In the genomic region with DNA sequence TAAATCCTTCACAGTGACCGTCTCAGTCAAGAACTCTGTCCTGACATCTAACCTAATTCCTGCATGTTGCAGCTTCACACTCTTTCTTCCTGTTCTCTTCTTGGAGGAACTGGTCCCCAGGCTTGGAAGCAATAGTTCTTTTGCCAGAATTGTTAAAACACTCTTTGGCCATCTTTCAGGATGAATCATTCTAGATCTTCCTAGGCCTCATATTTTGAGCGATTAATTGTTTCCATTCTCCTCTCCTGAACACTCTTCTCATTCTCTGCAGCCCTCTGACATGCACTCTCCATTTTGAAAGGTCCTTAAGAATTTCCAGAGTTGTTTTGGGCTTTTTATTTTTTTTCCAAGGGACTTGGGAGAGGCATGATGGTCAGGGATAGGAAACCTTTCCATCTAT, we compare ENCODE assay signal across 23 cellular contexts.
A peak's percentile ranks its signal among the peaks of the same experiment; 100 is the strongest.
DNase-seq lines count a peak whose midpoint lies in the region; ATAC-seq, FAIRE-seq and TF ChIP-seq lines count a peak whose summit lies in the region.
"Had no signal": no experiment of that assay in that cellular context is flagged by ENCODE, and none has a peak within 500 bp of the region (broad histone marks: within the 10 kb centered on the region; RNA-seq: fewer than 3 reads in every experiment).

No MANE protein-coding gene starts in this region.

- no peaks in the 10 kb centered on the region for H3K36me3 ChIP-seq in SK-N-SH (replicated peaks in 1 of 2; ENCODE audit: control insufficient read depth in 1 of 2, insufficient read depth in 2 of 2, low read length in 1 of 2)
- no peaks in the 10 kb centered on the region for H3K36me3 ChIP-seq in tibial artery
- H3K36me3 ChIP-seq in gastrocnemius medialis: no peaks in the 10 kb centered on the region

- H3K27me3 ChIP-seq in SK-N-SH (ENCODE audit: insufficient read depth) (no peaks in the 10 kb centered on the region), tibial artery (no peaks in the 10 kb centered on the region), gastrocnemius medialis (no peaks in the 10 kb centered on the region)

- DNase-seq in GM04503 (ENCODE audit: low read depth) (peak; percentile 64), SK-N-SH (no peak), fibroblast of the aortic adventitia (ENCODE audit: low read depth) (peak; percentile 63), tibial artery (no peak), gastrocnemius medialis (no peak), urothelium cell line (ENCODE audit: low spot score) (no peak)
- DNase-seq: activated CD8-positive, alpha-beta T cell treated with anti-CD3 and anti-CD28 coated beads, Interleukin-2, amount 10 ng/mL, durations not matched to agents 7 days and 5 days; activated effector memory CD4-positive, alpha-beta T cell treated with Interleukin-2 at 50 U/mL for 16 hours; CD4-positive, alpha-beta memory T cell; dermis blood vessel endothelial cell; head of caudate nucleus; Karpas-422; MV-4-11; NCI-H446 treated with DMSO at 0.1 percent for 48 hours; NCI-H82; stimulated activated CD4-positive, alpha-beta T cell treated with anti-CD3 and anti-CD28 coated beads, Interleukin-12 subunit alpha, Interleukin-12 subunit beta, amount 100 ng/mL, for 4 hours; stimulated activated CD4-positive, alpha-beta T cell treated with anti-CD3 and anti-CD28 coated beads, Interleukin-4, amount 100 ng/mL, for 1 hour; T-helper 17 cell had no signal

- in situ Hi-C loops in gastrocnemius medialis (cut with MboI; ENCODE audit: low sequenced_read_pairs in 4 of 4): loop anchor here in 3 of 4 donors (25.0 kb wide), 4 partner anchors 441 to 1416 kb away; a partner anchor contains a TSS

- no peak overlapping the region for H3K4me2 ChIP-seq in SK-N-SH

- ATAC-seq in gastrocnemius medialis: no peak
- ATAC-seq in HG03521 (IDR thresholded peaks at IDR 0.05; ENCODE audit: unreplicated experiment): no peak
- ATAC-seq: activated CD8-positive, alpha-beta T cell treated with anti-CD3 and anti-CD28 coated beads, Interleukin-2, amount 10 ng/mL, durations not matched to agents 7 days and 5 days; stimulated activated effector memory CD8-positive, alpha-beta T cell treated with anti-CD3 and anti-CD28 coated beads, Interleukin-12 subunit alpha, Interleukin-12 subunit beta, amount 100 ng/mL, for 72 hours; T-helper 17 cell had no signal

- no peaks in the 10 kb centered on the region for H3K9me3 ChIP-seq in SK-N-SH
- no peaks in the 10 kb centered on the region for H3K9me3 ChIP-seq in tibial artery
- no peaks in the 10 kb centered on the region for H3K9me3 ChIP-seq in gastrocnemius medialis

- TF ChIP-seq CTCF in SK-N-SH (IDR thresholded peaks at IDR 0.05) (no peak), fibroblast of the aortic adventitia (IDR thresholded peaks at IDR 0.05; ENCODE audit: insufficient read depth, low read length) (no peak), tibial artery (IDR thresholded peaks at IDR 0.05) (no peak), gastrocnemius medialis (IDR thresholded peaks at IDR 0.05 in 4 of 5, conservative IDR thresholded peaks at IDR 0.05 in 1 of 5) (no peak)

- POLR2A ChIA-PET in SK-N-SH (lab: Yijun Ruan, JAX): no interaction called here

- H4K20me1 ChIP-seq in SK-N-SH (ENCODE audit: insufficient read depth): no peaks in the 10 kb centered on the region

- peak overlapping the region; percentile 76 for H2AFZ ChIP-seq in SK-N-SH (ENCODE audit: low read depth)
- H2AFZ ChIP-seq: parathyroid adenoma had no signal

- H3K79me2 ChIP-seq in SK-N-SH (ENCODE audit: insufficient read depth): no peaks in the 10 kb centered on the region
- H3K79me2 ChIP-seq: parathyroid adenoma had no signal

- 67% methylated on average over 2 of the region's 2 CpGs for WGBS in SK-N-SH (ENCODE audit: low lambda C conversion rate)

- no peak for TF ChIP-seq POLR2A in gastrocnemius medialis (IDR thresholded peaks at IDR 0.05)

- TF ChIP-seq RAD21 in SK-N-SH (IDR thresholded peaks at IDR 0.05; ENCODE audit: low read length): no peak

- intact Hi-C loops in tibial artery (cut with DNase I; ENCODE audit: low total_unique reads): no loop called here
- intact Hi-C loops in gastrocnemius medialis (cut with DNase I; ENCODE audit: low total_unique reads): no loop called here

- H3K9me2 ChIP-seq in SK-N-SH: no peaks in the 10 kb centered on the region

- CTCF ChIA-PET in SK-N-SH (lab: Yijun Ruan, JAX): interaction anchor here (1.8 to 7.5 kb wide), 2 partner anchors 12 to 14 kb away, joined by 5 to 56 read pairs; no protein-coding TSS in a partner anchor

- peak overlapping the region in 1 of 2 experiments; percentile 46; a peak in 2 of 4 replicates for H3K27ac ChIP-seq in SK-N-SH (ENCODE audit: low read depth in 2 of 2, low read length in 1 of 2)
- peak overlapping the region; percentile 33 to 45 for H3K27ac ChIP-seq in tibial artery
- no peak overlapping the region for H3K27ac ChIP-seq in gastrocnemius medialis
- H3K27ac ChIP-seq: HL-60, parathyroid adenoma, RWPE1 had no signal

- H3F3A ChIP-seq in SK-N-SH (replicated peaks; ENCODE audit: insufficient read depth): peaks cover 4% of the 10 kb centered on the region

- no peak for FAIRE-seq in urothelium cell line (lab: Jason Lieb, UNC)

- H3K4me1 ChIP-seq in SK-N-SH (ENCODE audit: control insufficient read depth in 1 of 2, insufficient read depth in 2 of 2, low read depth in 1 of 2, low read length in 1 of 2): no peaks in the 10 kb centered on the region
- H3K4me1 ChIP-seq in tibial artery: peaks cover 0 to 13% (median 2%) of the 10 kb centered on the region in 4 donors
- H3K4me1 ChIP-seq in gastrocnemius medialis: no peaks in the 10 kb centered on the region
- H3K4me1 ChIP-seq: parathyroid adenoma had no signal

- H3K9ac ChIP-seq in SK-N-SH: no peak overlapping the region
- H3K9ac ChIP-seq: parathyroid adenoma had no signal

- TF ChIP-seq EP300 in SK-N-SH (IDR thresholded peaks at IDR 0.05; ENCODE audit: borderline replicate concordance in 1 of 2, low read depth in 1 of 2, low read length in 1 of 2): 0 out of 4 replicates have a peak, but pooled peaks of 1 of the 2 experiments have one; percentile 32

- no peak overlapping the region for H3K4me3 ChIP-seq in SK-N-SH (ENCODE audit: low read depth in 2 of 2, low read length in 1 of 2)
- no peak overlapping the region for H3K4me3 ChIP-seq in fibroblast of the aortic adventitia (ENCODE audit: low read depth, low read length)
- no peak overlapping the region for H3K4me3 ChIP-seq in tibial artery
- no peak overlapping the region for H3K4me3 ChIP-seq in gastrocnemius medialis

TF ChIP-seq in SK-N-SH, 30 proteins besides CTCF, POLR2A, EP300 and RAD21:
- TF ChIP-seq YY1 (IDR thresholded peaks at IDR 0.05; ENCODE audit: low read depth) (0 out of 2 replicates have a peak, but pooled peaks have one; percentile 7), JUND (IDR thresholded peaks at IDR 0.05) (peak; percentile 36; the same call in 1 of the 2 replicates), NFIC (IDR thresholded peaks at IDR 0.05; ENCODE audit: borderline replicate concordance) (peak; percentile 53; the same call in 1 of the 2 replicates), FOSL2 (IDR thresholded peaks at IDR 0.05; ENCODE audit: borderline replicate concordance, low read depth) (peak; percentile 48; the same call in 1 of the 2 replicates), ELF1 (IDR thresholded peaks at IDR 0.05) (no peak), TCF12 (IDR thresholded peaks at IDR 0.05) (peak; percentile 65)
- TF ChIP-seq, protein P1, sequence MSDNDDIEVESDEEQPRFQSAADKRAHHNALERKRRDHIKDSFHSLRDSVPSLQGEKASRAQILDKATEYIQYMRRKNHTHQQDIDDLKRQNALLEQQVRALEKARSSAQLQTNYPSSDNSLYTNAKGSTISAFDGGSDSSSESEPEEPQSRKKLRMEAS (IDR thresholded peaks at IDR 0.05; ENCODE audit: low read depth): no peak; the same call in 1 of the 2 replicates
- TF ChIP-seq, protein P2, sequence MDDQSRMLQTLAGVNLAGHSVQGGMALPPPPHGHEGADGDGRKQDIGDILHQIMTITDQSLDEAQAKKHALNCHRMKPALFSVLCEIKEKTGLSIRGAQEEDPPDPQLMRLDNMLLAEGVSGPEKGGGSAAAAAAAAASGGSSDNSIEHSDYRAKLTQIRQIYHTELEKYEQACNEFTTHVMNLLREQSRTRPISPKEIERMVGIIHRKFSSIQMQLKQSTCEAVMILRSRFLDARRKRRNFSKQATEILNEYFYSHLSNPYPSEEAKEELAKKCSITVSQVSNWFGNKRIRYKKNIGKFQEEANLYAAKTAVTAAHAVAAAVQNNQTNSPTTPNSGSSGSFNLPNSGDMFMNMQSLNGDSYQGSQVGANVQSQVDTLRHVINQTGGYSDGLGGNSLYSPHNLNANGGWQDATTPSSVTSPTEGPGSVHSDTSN (IDR thresholded peaks at IDR 0.05): peak; percentile 19

Comparison
In these comparisons a context has a peak if more than half of its experiments do, and no peak if none do; other contexts are left out.
1. DNase-seq: peak in GM04503 (single experiment) and fibroblast of the aortic adventitia (single experiment); none in SK-N-SH (single experiment), tibial artery (0 of 2), gastrocnemius medialis (0 of 2) and urothelium cell line (single experiment).
2. H3K27ac ChIP-seq: peak in tibial artery (2 of 2); none in gastrocnemius medialis (0 of 4).